1 cellular context compared by ENCODE assay signal in genomic region chr2:241882090-241882625, GRCh38.
A peak's percentile ranks its signal among the peaks of the same experiment; 100 is the strongest.
TF ChIP-seq lines count a peak whose summit lies in the region.

No MANE protein-coding gene starts in this region.

TF ChIP-seq in HepG2, 621 proteins besides CTCF, POLR2A, EP300 and RAD21 (continued from another document and continues in another):
- TF ChIP-seq STAT6 (CRISPR knock-in tag; IDR thresholded peaks at IDR 0.05; ENCODE audit: borderline replicate concordance) (no peak), ZNF768 (CRISPR knock-in tag; IDR thresholded peaks at IDR 0.05) (peak; percentile 20; the same call in 1 of the 2 replicates), BCL6 (CRISPR knock-in tag; IDR thresholded peaks at IDR 0.05) (no peak), NR2F2 (IDR thresholded peaks at IDR 0.05; ENCODE audit: borderline replicate concordance, low read depth) (no peak), ZNF335 (CRISPR knock-in tag; IDR thresholded peaks at IDR 0.05) (no peak), ZNF224 (CRISPR knock-in tag; IDR thresholded peaks at IDR 0.05) (no peak), ZNF274 (CRISPR knock-in tag; IDR thresholded peaks at IDR 0.05) (no peak), ZSCAN30 (CRISPR knock-in tag; IDR thresholded peaks at IDR 0.05) (no peak), ZBTB2 (CRISPR knock-in tag; IDR thresholded peaks at IDR 0.05; ENCODE audit: low read depth) (no peak), MNT (IDR thresholded peaks at IDR 0.05) (peak; percentile 33; the same call in 1 of the 2 replicates), ADNP (CRISPR knock-in tag; IDR thresholded peaks at IDR 0.05) (no peak), FOXK1 (CRISPR knock-in tag; IDR thresholded peaks at IDR 0.05; ENCODE audit: borderline replicate concordance, low read depth) (no peak), ZNF451 (CRISPR knock-in tag; IDR thresholded peaks at IDR 0.05) (no peak), IKZF1 (IDR thresholded peaks at IDR 0.05) (no peak), AKNA (CRISPR knock-in tag; IDR thresholded peaks at IDR 0.05; ENCODE audit: borderline replicate concordance) (no peak), ZNF501 (CRISPR knock-in tag; IDR thresholded peaks at IDR 0.05) (no peak), ARID5B (CRISPR knock-in tag; IDR thresholded peaks at IDR 0.05) (no peak), ZNF280B (CRISPR knock-in tag; IDR thresholded peaks at IDR 0.05; ENCODE audit: borderline replicate concordance) (peak; percentile 15; the same call in 1 of the 2 replicates), ZNF280D (CRISPR knock-in tag; IDR thresholded peaks at IDR 0.05) (no peak), AHDC1 (CRISPR knock-in tag; IDR thresholded peaks at IDR 0.05; ENCODE audit: borderline replicate concordance) (no peak), ZNF230 (CRISPR knock-in tag; IDR thresholded peaks at IDR 0.05) (no peak)
